Comparison of ENCODE assay signal across 17 cellular contexts in genomic region chr3:10994311-10994710, GRCh38. TPM values are rescaled to one million over a fixed set of nuclear protein-coding genes. Genes with fewer than 3 reads are reported as not detected.
"Had no signal": no experiment of that assay in that cellular context is flagged by ENCODE, and none has a peak within 500 bp of the region (broad histone marks: within the 10 kb centered on the region; RNA-seq: fewer than 3 reads in every experiment).

No MANE protein-coding gene starts in this region.

- H3K4me3 Mint-ChIP-seq: activated B cell treated with CpG ODN at 0.5 μM for 24 hours; activated CD4-positive, alpha-beta T cell treated with anti-CD3 and anti-CD28 coated beads, Interleukin-2, amount 10 ng/mL, durations not matched to agents 24 days and 14 days; activated naive CD4-positive, alpha-beta T cell treated with anti-CD3 and anti-CD28 coated beads, Interleukin-2, amount 50 U/mL, for 24 hours; natural killer cell; T-helper 1 cell treated with Interleukin-12 subunit alpha and Interleukin-12 subunit beta and Interleukin-4 antibody, amounts not matched to agents 30 μg/mL and 1 μg/mL, for 36 hours had no signal

- H3K36me3 Mint-ChIP-seq: activated naive CD4-positive, alpha-beta T cell treated with anti-CD3 and anti-CD28 coated beads, Interleukin-2, amount 50 U/mL, for 24 hours; natural killer cell had no signal

- H3K9me3 Mint-ChIP-seq: activated B cell treated with CpG ODN at 0.5 μM for 24 hours; activated CD4-positive, alpha-beta T cell treated with anti-CD3 and anti-CD28 coated beads, Interleukin-2, amount 10 ng/mL, durations not matched to agents 24 days and 14 days; activated naive CD4-positive, alpha-beta T cell treated with anti-CD3 and anti-CD28 coated beads, Interleukin-2, amount 50 U/mL, for 24 hours; natural killer cell; T-helper 1 cell treated with Interleukin-12 subunit alpha and Interleukin-12 subunit beta and Interleukin-4 antibody, amounts not matched to agents 30 μg/mL and 1 μg/mL, for 36 hours had no signal

- H3K27ac ChIP-seq: ovary, thoracic aorta had no signal

- H3K4me3 ChIP-seq: lung, mucosa of descending colon, ovary had no signal

- ATAC-seq: mucosa of descending colon, natural killer cell had no signal

- FAIRE-seq: urothelium cell line had no signal

- H3K9me3 ChIP-seq: mucosa of descending colon, ovary, thoracic aorta had no signal

- H3K27me3 ChIP-seq: ovary had no signal

- H3K27ac Mint-ChIP-seq: activated B cell treated with CpG ODN at 0.5 μM for 24 hours; activated CD4-positive, alpha-beta T cell treated with anti-CD3 and anti-CD28 coated beads, Interleukin-2, amount 10 ng/mL, durations not matched to agents 24 days and 14 days; activated naive CD4-positive, alpha-beta T cell treated with anti-CD3 and anti-CD28 coated beads, Interleukin-2, amount 50 U/mL, for 24 hours; natural killer cell; T-helper 1 cell treated with Interleukin-12 subunit alpha and Interleukin-12 subunit beta and Interleukin-4 antibody, amounts not matched to agents 30 μg/mL and 1 μg/mL, for 36 hours had no signal

- H3K36me3 ChIP-seq: ovary, thoracic aorta had no signal

- DNase-seq: activated B cell treated with CpG ODN at 0.5 μM for 24 hours; activated CD4-positive, alpha-beta T cell treated with anti-CD3 and anti-CD28 coated beads, Interleukin-2, amount 10 ng/mL, durations not matched to agents 24 days and 14 days; activated T-cell treated with anti-CD3 and anti-CD28 coated beads for 4 hours; foreskin melanocyte; mucosa of descending colon; natural killer cell; ovary; right cardiac atrium; SHP77; stimulated activated naive CD4-positive, alpha-beta T cell had no signal

RNA-seq across cellular contexts. Expression of gene SLC6A1, which starts 1.8 kb away (rescaled TPM):
- total RNA-seq: activated B cell treated with CpG ODN at 0.5 μM for 24 hours; activated CD4-positive, alpha-beta T cell treated with anti-CD3 and anti-CD28 coated beads, Interleukin-2, amount 10 ng/mL, durations not matched to agents 24 days and 14 days; activated CD8-positive, alpha-beta memory T cell treated with anti-CD3 and anti-CD28 coated beads for 36 hours; kidney epithelial cell; natural killer cell had no signal
